ENCODE assay signal across 1 cellular context in the genomic region with DNA sequence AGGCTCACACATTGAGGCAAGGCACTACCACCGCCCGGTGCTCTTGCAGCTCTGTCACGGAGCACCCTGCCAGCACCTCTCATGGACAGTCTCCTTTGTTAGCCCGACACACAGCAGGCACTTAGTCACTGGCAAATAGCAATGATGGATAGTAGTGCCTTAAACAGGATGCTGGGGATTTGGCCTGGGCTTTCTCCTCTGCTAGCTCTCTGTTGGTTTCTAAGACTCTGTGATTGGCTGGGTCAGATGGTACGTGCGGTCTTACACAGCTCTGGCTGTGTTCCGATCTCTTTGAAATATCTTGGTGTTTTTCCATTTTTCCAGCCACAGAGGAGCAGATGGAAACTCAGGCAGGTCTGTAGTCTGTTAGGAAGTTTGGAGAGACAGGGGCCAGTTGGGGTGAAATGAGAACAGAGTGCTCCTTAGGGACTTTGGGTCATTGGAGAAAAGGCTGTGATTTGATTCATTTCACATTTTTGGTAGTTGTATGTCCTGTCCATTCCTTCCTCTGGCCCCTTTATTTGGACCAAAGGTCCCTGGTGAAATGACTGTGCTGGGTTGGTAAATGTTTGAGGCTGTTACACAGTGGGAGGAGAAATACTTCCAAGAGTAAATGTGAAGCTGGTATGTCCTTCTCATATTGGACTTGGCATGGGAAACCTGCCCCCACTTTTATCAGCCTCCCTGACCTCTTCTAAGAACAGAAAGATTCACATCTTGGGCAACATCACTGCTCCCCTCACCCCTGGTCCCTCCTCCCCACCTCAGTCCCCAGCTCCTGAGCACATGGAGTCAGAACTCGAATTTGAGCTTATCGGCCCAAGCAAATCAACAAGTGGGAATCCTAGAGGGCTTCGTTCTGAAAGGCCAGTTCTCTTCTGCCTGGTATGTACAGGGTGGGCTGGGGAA.
TF ChIP-seq lines count a peak whose summit lies in the region.

No MANE protein-coding gene starts in this region.

TF ChIP-seq in IMR-90, 13 proteins besides CTCF, POLR2A, EP300 and RAD21 (continued from another document):
- TF ChIP-seq, protein P1, sequence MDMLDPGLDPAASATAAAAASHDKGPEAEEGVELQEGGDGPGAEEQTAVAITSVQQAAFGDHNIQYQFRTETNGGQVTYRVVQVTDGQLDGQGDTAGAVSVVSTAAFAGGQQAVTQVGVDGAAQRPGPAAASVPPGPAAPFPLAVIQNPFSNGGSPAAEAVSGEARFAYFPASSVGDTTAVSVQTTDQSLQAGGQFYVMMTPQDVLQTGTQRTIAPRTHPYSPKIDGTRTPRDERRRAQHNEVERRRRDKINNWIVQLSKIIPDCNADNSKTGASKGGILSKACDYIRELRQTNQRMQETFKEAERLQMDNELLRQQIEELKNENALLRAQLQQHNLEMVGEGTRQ (IDR thresholded peaks at IDR 0.05; ENCODE audit: low read depth, low read length) = no peak
